3 cellular contexts compared by ENCODE assay signal in genomic region chr19:45959517-45960025, GRCh38.
TF ChIP-seq lines count a peak whose summit lies in the region.

No MANE protein-coding gene starts in this region.

TF ChIP-seq in GM23338, 12 proteins besides CTCF, POLR2A, EP300 and RAD21 (continues in another document):
- TF ChIP-seq REST (IDR thresholded peaks at IDR 0.05; ENCODE audit: unreplicated experiment), result no peak

TF ChIP-seq in endothelial cell of umbilical vein, 7 proteins besides CTCF, POLR2A, EP300 and RAD21:
- TF ChIP-seq EZH2 (IDR thresholded peaks at IDR 0.05; ENCODE audit: borderline replicate concordance, low read depth, low read length, severe bottlenecking) (no peak), MYC (IDR thresholded peaks at IDR 0.05; ENCODE audit: low read depth, low read length) (no peak), POLR2AphosphoS5 (IDR thresholded peaks at IDR 0.05; ENCODE audit: insufficient read depth, low read depth, low read length) (no peak), JUN (IDR thresholded peaks at IDR 0.05; ENCODE audit: borderline replicate concordance, insufficient read depth, insufficient read length, low read depth) (no peak)

TF ChIP-seq in HepG2, 621 proteins besides CTCF, POLR2A, EP300 and RAD21:
- TF ChIP-seq ZNF142 (CRISPR knock-in tag; IDR thresholded peaks at IDR 0.05) (no peak), ZFP91 (CRISPR knock-in tag; IDR thresholded peaks at IDR 0.05; ENCODE audit: borderline replicate concordance) (no peak), TFAP4 (IDR thresholded peaks at IDR 0.05; ENCODE audit: borderline replicate concordance, low read depth) (no peak), ATF1 (CRISPR knock-in tag; IDR thresholded peaks at IDR 0.05) (no peak), ZNF574 (CRISPR knock-in tag; IDR thresholded peaks at IDR 0.05) (no peak), EZH2 (conservative IDR thresholded peaks at IDR 0.05; ENCODE audit: low read depth, low read length) (no peak), SMAD1 (CRISPR knock-in tag; IDR thresholded peaks at IDR 0.05; ENCODE audit: borderline replicate concordance, low read depth) (no peak), ARID5B (CRISPR knock-in tag; IDR thresholded peaks at IDR 0.05) (no peak)
TF ChIP-seq in HepG2: peak in this region for 0.
